In genomic region chr6:155534678-155535077, GRCh38 we compare ENCODE assay signal across 27 cellular contexts.
"Had no signal": no experiment of that assay in that cellular context is flagged by ENCODE, and none has a peak within 500 bp of the region (broad histone marks: within the 10 kb centered on the region; RNA-seq: fewer than 3 reads in every experiment).

No MANE protein-coding gene starts in this region.

- H3K4me1 ChIP-seq: colonic mucosa, foreskin keratinocyte had no signal

- H3K27me3 ChIP-seq: colonic mucosa, esophagus muscularis mucosa, esophagus squamous epithelium, foreskin keratinocyte, gastrocnemius medialis, gastroesophageal sphincter, heart left ventricle, heart right ventricle had no signal

- H3K4me3 ChIP-seq: colonic mucosa, coronary artery, dorsolateral prefrontal cortex, esophagus muscularis mucosa, esophagus squamous epithelium, gastrocnemius medialis, gastroesophageal sphincter, heart left ventricle, heart right ventricle had no signal

- H3K9me3 ChIP-seq: colonic mucosa had no signal

- FAIRE-seq: colon, endothelial cell of umbilical vein, frontal cortex had no signal

- H3K27ac ChIP-seq: colonic mucosa, coronary artery, dorsolateral prefrontal cortex, epithelial cell of prostate, esophagus muscularis mucosa, esophagus squamous epithelium, foreskin keratinocyte, gastrocnemius medialis, gastroesophageal sphincter, heart left ventricle, heart right ventricle had no signal

- ATAC-seq: effector memory CD8-positive, alpha-beta T cell; esophagus mucosa; foreskin keratinocyte; gastrocnemius medialis; gastroesophageal sphincter; heart left ventricle; heart right ventricle had no signal

- H3K36me3 ChIP-seq: colonic mucosa, esophagus muscularis mucosa, esophagus squamous epithelium, gastrocnemius medialis, gastroesophageal sphincter, heart left ventricle, heart right ventricle had no signal

- DNase-seq: colonic mucosa; cortex of kidney; dermis blood vessel endothelial cell; dorsolateral prefrontal cortex; effector CD4-positive, alpha-beta T cell; effector CD8-positive, alpha-beta T cell; effector memory CD4-positive, alpha-beta T cell; effector memory CD8-positive, alpha-beta T cell; endodermal cell; erythroblast; esophagus squamous epithelium; foreskin fibroblast; foreskin keratinocyte; foreskin melanocyte; gastrocnemius medialis; glutamatergic neuron; head of caudate nucleus; heart left ventricle; heart right ventricle had no signal
